8 cellular contexts compared by ENCODE assay signal in the genomic region with DNA sequence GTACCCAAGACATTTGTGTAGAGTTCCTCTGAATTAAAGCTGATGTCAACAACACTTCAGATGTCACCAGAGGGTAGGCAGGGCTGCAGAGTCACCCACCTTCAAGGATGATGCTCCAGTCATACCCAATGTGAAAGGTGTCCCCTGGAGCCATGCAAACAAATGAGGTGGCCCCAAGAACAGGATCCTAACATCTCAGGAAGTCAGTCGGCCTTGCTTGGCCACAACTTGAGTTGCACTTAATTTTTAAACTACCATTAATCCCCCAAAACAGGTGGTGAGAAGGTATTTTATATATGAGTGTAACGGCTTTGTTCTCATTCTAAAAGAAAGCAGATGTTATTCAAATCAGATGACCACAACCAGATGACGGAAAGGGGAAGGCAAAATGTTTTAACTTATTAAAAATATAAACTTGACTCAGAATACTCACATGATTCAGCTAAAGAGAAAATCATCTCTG. TPM values are rescaled to one million over a fixed set of nuclear protein-coding genes. Genes with fewer than 3 reads are reported as not detected.
A peak's percentile ranks its signal among the peaks of the same experiment; 100 is the strongest.
DNase-seq lines count a peak whose midpoint lies in the region; ATAC-seq lines count a peak whose summit lies in the region.
"Had no signal": no experiment of that assay in that cellular context is flagged by ENCODE, and none has a peak within 500 bp of the region (broad histone marks: within the 10 kb centered on the region; RNA-seq: fewer than 3 reads in every experiment).

No MANE protein-coding gene starts in this region.

- H3K27ac Mint-ChIP-seq in memory B cell: peak overlapping the region; percentile 95

- peaks cover 2% of the 10 kb centered on the region for H3K9me3 Mint-ChIP-seq in memory B cell

- peaks cover 57% of the 10 kb centered on the region for H3K4me1 Mint-ChIP-seq in memory B cell

- H3K36me3 Mint-ChIP-seq in memory B cell: peaks cover 2% of the 10 kb centered on the region

- H3K27me3 Mint-ChIP-seq in memory B cell: no peaks in the 10 kb centered on the region

- peak overlapping the region; percentile 52 for H3K4me3 Mint-ChIP-seq in memory B cell

- peak; percentile 76 for DNase-seq in LHCN-M2 (ENCODE audit: low read depth)
- peak; percentile 51 to 63 for DNase-seq in memory B cell (ENCODE audit: low spot score in 2 of 2)
- no peak for DNase-seq in NCI-H1930 (lab: John Stamatoyannopoulos, UW)
- no peak for DNase-seq in NCI-H2196 (lab: John Stamatoyannopoulos, UW; ENCODE audit: unreplicated experiment)
- DNase-seq in NCI-H510A (lab: John Stamatoyannopoulos, UW): no peak

- ATAC-seq in GM18909 (IDR thresholded peaks at IDR 0.05; ENCODE audit: poor library complexity, unreplicated experiment): peak; percentile 53
- peak; percentile 47 for ATAC-seq in HG02571 (IDR thresholded peaks at IDR 0.05; ENCODE audit: unreplicated experiment)
- peak; percentile 70 for ATAC-seq in memory B cell (ENCODE audit: low read depth)

RNA-seq across cellular contexts. Expression of gene SERPINB1, which starts 21.1 kb away (rescaled TPM):
- 13.0 and 18.9 TPM in 2 replicates for total RNA-seq in LHCN-M2 (2014; rRNA removed)
- 17.3 TPM for polyA plus RNA-seq in LHCN-M2 (2012)

RNA-seq across cellular contexts. Expression of gene SERPINB9, which starts 40.4 kb away (rescaled TPM):
- 1.7 and 3.2 TPM in 2 replicates for total RNA-seq in LHCN-M2 (2014; rRNA removed)
- polyA plus RNA-seq in LHCN-M2 (2012): 1.2 TPM
- total RNA-seq: HT1080 had no signal

Comparison
In these comparisons a context has a peak if more than half of its experiments do, and no peak if none do; other contexts are left out.
1. DNase-seq: peak in LHCN-M2 (single experiment) and memory B cell (2 of 2); none in NCI-H1930 (0 of 2), NCI-H2196 (single experiment) and NCI-H510A (single experiment).
2. Peak in every context shown above with its lines, with median percentiles within 50 percentile points of each other: ATAC-seq.